ENCODE assay signal across 12 cellular contexts in the genomic region with DNA sequence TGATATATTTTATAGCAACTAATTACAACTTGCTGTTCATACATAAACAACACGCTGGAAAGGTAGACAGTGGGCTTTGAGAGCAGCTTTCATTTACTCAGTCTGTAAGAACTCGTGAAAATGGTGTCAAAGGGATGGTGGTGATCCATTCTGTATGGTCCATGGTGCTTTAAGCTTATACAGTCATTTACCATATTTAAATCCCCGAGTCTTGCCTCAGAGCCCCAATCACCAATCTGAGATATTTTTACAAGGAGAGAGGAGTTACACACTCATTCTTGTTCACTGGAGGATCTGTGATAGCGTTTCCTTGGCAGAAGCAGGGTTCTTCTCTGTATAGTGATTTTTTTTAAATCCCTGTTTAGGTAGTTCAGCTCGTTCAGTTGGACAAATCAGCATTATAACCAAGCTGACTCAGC.
A peak's percentile ranks its signal among the peaks of the same experiment; 100 is the strongest.
DNase-seq lines count a peak whose midpoint lies in the region; ATAC-seq, FAIRE-seq and TF ChIP-seq lines count a peak whose summit lies in the region.
"Had no signal": no experiment of that assay in that cellular context is flagged by ENCODE, and none has a peak within 500 bp of the region (broad histone marks: within the 10 kb centered on the region; RNA-seq: fewer than 3 reads in every experiment).

No MANE protein-coding gene starts in this region.

- peaks cover 52% of the 10 kb centered on the region for H3K4me1 ChIP-seq in endothelial cell of umbilical vein (ENCODE audit: control insufficient read depth, extremely low read depth, insufficient read depth, low read length)
- no peaks in the 10 kb centered on the region for H3K4me1 ChIP-seq in muscle layer of colon (ENCODE audit: insufficient read depth, low read length)
- peaks cover 36% of the 10 kb centered on the region for H3K4me1 ChIP-seq in vagina

- peak; percentile 21 for ATAC-seq in Right ventricle myocardium superior (ENCODE audit: poor library complexity)
- ATAC-seq in Right ventricle myocardium inferior, result no peak
- ATAC-seq: PC-3 had no signal

- peaks cover 96% of the 10 kb centered on the region for H3K79me2 ChIP-seq in endothelial cell of umbilical vein (ENCODE audit: control insufficient read depth, insufficient read depth, low read length)

- CTCF ChIA-PET in endothelial cell of umbilical vein (lab: Charles Lee), result interaction anchor here (1.1 to 1.6 kb wide), 2 partner anchors 94 to 307 kb away, joined by 3 read pairs; no protein-coding TSS in a partner anchor

- H3K27ac ChIP-seq in endothelial cell of umbilical vein (ENCODE audit: insufficient read depth, low read depth, low read length), result peak overlapping the region; percentile 85
- H3K27ac ChIP-seq in muscle layer of colon (ENCODE audit: low read depth, low read length), result peak overlapping the region; percentile 1
- H3K27ac ChIP-seq in vagina, result peak overlapping the region; percentile 85

- no TSS peak for BruUV-seq in endothelial cell of umbilical vein (replicated peaks; lab: Mats Ljungman, UMichigan)

- H3K36me3 ChIP-seq in endothelial cell of umbilical vein (ENCODE audit: control insufficient read depth in 2 of 2, extremely low read depth in 1 of 2, insufficient read depth in 2 of 2, low read length in 2 of 2), result no peaks in the 10 kb centered on the region
- no peaks in the 10 kb centered on the region for H3K36me3 ChIP-seq in muscle layer of colon (ENCODE audit: insufficient read depth, low read length)
- H3K36me3 ChIP-seq in vagina, result no peaks in the 10 kb centered on the region

- H3K9me3 ChIP-seq in endothelial cell of umbilical vein (replicated peaks; ENCODE audit: control insufficient read depth, insufficient read depth, low read length) (no peaks in the 10 kb centered on the region), muscle layer of colon (ENCODE audit: low read length) (no peaks in the 10 kb centered on the region), vagina (no peaks in the 10 kb centered on the region)

- H2AFZ ChIP-seq in endothelial cell of umbilical vein (ENCODE audit: low read depth, low read length), result no peak overlapping the region

- H3K9ac ChIP-seq in endothelial cell of umbilical vein (replicated peaks; ENCODE audit: extremely low read depth, insufficient read depth, low read length), result peak overlapping the region; percentile 94
- peak overlapping the region; percentile 28 for H3K9ac ChIP-seq in muscle layer of colon (ENCODE audit: low read length)

- intact Hi-C loops in Right ventricle myocardium superior (cut with DNase I) (loop anchor here (5.0 kb wide), 1 partner anchor 113 kb away; no protein-coding TSS in a partner anchor), Right ventricle myocardium inferior (cut with DNase I) (loop anchor here (5.0 kb wide), 1 partner anchor 227 kb away; no protein-coding TSS in a partner anchor), endothelial cell of umbilical vein (cut with micrococcal nuclease) (loop anchor here (2.0 to 10.0 kb wide), 6 partner anchors 120 to 690 kb away; no protein-coding TSS in a partner anchor), vagina (cut with DNase I) (loop anchor here (10.0 kb wide), 2 partner anchors 120 to 340 kb away; no protein-coding TSS in a partner anchor)

- H3K27me3 ChIP-seq in endothelial cell of umbilical vein (ENCODE audit: control insufficient read depth in 2 of 2, insufficient read depth in 2 of 2, low read length in 2 of 2), result no peaks in the 10 kb centered on the region
- H3K27me3 ChIP-seq in muscle layer of colon (ENCODE audit: control insufficient read depth in 1 of 2, insufficient read depth in 2 of 2, low read length in 2 of 2), result no peaks in the 10 kb centered on the region
- no peaks in the 10 kb centered on the region for H3K27me3 ChIP-seq in vagina

- no peaks in the 10 kb centered on the region for H3K9me1 ChIP-seq in endothelial cell of umbilical vein (replicated peaks; ENCODE audit: control insufficient read depth, extremely low read depth, insufficient read depth, low read length)

- POLR2A ChIA-PET in endothelial cell of umbilical vein (lab: Charles Lee), result interaction anchor here (1.3 kb wide), 1 partner anchor 307 kb away, joined by 6 read pairs; no protein-coding TSS in a partner anchor

- dilution Hi-C loops in endothelial cell of umbilical vein (cut with MboI; ENCODE audit: extremely low pct_ligation_motif_present, low sequenced_read_pairs), result no loop called here

- TF ChIP-seq CTCF in endothelial cell of umbilical vein (IDR thresholded peaks at IDR 0.05; ENCODE audit: extremely low read depth in 1 of 2, insufficient read depth in 1 of 2, low read depth in 1 of 2, low read length in 2 of 2) (no peak), vagina (IDR thresholded peaks at IDR 0.05) (no peak)

- TF ChIP-seq POLR2A in endothelial cell of umbilical vein (IDR thresholded peaks at IDR 0.05; ENCODE audit: low read depth, low read length), result peak; percentile 45
- no peak for TF ChIP-seq POLR2A in vagina (IDR thresholded peaks at IDR 0.05)

- H4K20me1 ChIP-seq in endothelial cell of umbilical vein (replicated peaks; ENCODE audit: control insufficient read depth, extremely low read depth, insufficient read depth, low read length), result no peaks in the 10 kb centered on the region

- H3K4me2 ChIP-seq in endothelial cell of umbilical vein (ENCODE audit: insufficient read depth, low read length), result peak overlapping the region; percentile 92

- FAIRE-seq in endothelial cell of umbilical vein (lab: Jason Lieb, UNC), result no peak

- H3K4me3 ChIP-seq in endothelial cell of umbilical vein (replicated peaks in 1 of 3; ENCODE audit: insufficient read depth in 1 of 3, low read depth in 1 of 3, low read length in 3 of 3), result peak overlapping the region; percentile 31 to 100 (median 57)
- peak overlapping the region in 1 of 2 donors; percentile 29 for H3K4me3 ChIP-seq in muscle layer of colon (ENCODE audit: low read depth in 1 of 2, low read length in 2 of 2)
- peak overlapping the region; percentile 30 to 49 for H3K4me3 ChIP-seq in vagina

- no peak for DNase-seq in Right ventricle myocardium superior
- no peak for DNase-seq in Right ventricle myocardium inferior (ENCODE audit: missing footprints)
- DNase-seq in endothelial cell of umbilical vein (ENCODE audit: low read depth, low spot score), result peak; percentile 77
- DNase-seq in vagina (ENCODE audit: extremely low spot score in 2 of 2), result no peak
- DNase-seq in SHP77 treated with DMSO at 0.1 percent for 48 hours (lab: John Stamatoyannopoulos, UW), result no peak
- DNase-seq in activated CD4-positive, alpha-beta T cell treated with anti-CD3 and anti-CD28 coated beads, Interleukin-2, amount 50 U/mL, for 1 hour, result no peak
- no peak for DNase-seq in NCI-H526 treated with DMSO at 0.1 percent for 48 hours (lab: John Stamatoyannopoulos, UW)
- DNase-seq: activated CD4-positive, alpha-beta T cell treated with anti-CD3 and anti-CD28 coated beads, Interleukin-2, amount 10 ng/mL, durations not matched to agents 24 days and 14 days; activated naive CD8-positive, alpha-beta T cell treated with anti-CD3 and anti-CD28 coated beads for 36 hours; NCI-H1105; PC-3 had no signal

TF ChIP-seq in endothelial cell of umbilical vein, 7 proteins besides CTCF, POLR2A, EP300 and RAD21:
- no peak for TF ChIP-seq FOS (IDR thresholded peaks at IDR 0.05; ENCODE audit: borderline replicate concordance, insufficient read depth, low read length)
- TF ChIP-seq EZH2 (IDR thresholded peaks at IDR 0.05; ENCODE audit: borderline replicate concordance, low read depth, low read length, severe bottlenecking), result no peak
- no peak for TF ChIP-seq JUN (IDR thresholded peaks at IDR 0.05; ENCODE audit: borderline replicate concordance, insufficient read depth, insufficient read length, low read depth)
- no peak for TF ChIP-seq POLR2AphosphoS5 (IDR thresholded peaks at IDR 0.05; ENCODE audit: insufficient read depth, low read depth, low read length)
- TF ChIP-seq MAX (IDR thresholded peaks at IDR 0.05; ENCODE audit: insufficient read depth, insufficient read length), result no peak
- no peak for TF ChIP-seq GATA2 (IDR thresholded peaks at IDR 0.05; ENCODE audit: insufficient read depth, insufficient read length, low read depth, low read length)
- TF ChIP-seq MYC (IDR thresholded peaks at IDR 0.05; ENCODE audit: low read depth, low read length), result no peak
TF ChIP-seq in endothelial cell of umbilical vein: peak in this region for 0.

Comparison
In these comparisons a context has a peak if more than half of its experiments do, and no peak if none do; other contexts are left out.
1. H3K27ac ChIP-seq: peak in every context shown above with its lines; median percentile 85 in endothelial cell of umbilical vein; 85 in vagina; 1 in muscle layer of colon.